ENCODE assay signal across 10 cellular contexts in genomic region chr18:23584019-23584970, GRCh38. TPM values are rescaled to one million over a fixed set of nuclear protein-coding genes. Genes with fewer than 3 reads are reported as not detected.
A peak's percentile ranks its signal among the peaks of the same experiment; 100 is the strongest.
DNase-seq lines count a peak whose midpoint lies in the region; ATAC-seq and TF ChIP-seq lines count a peak whose summit lies in the region.
"Had no signal": no experiment of that assay in that cellular context is flagged by ENCODE, and none has a peak within 500 bp of the region (broad histone marks: within the 10 kb centered on the region; RNA-seq: fewer than 3 reads in every experiment).

No MANE protein-coding gene starts in this region.

- H3K36me3 ChIP-seq in DOHH2 (ENCODE audit: control insufficient read depth, low read length) (peaks cover 15% of the 10 kb centered on the region), OCI-LY7 (ENCODE audit: insufficient read depth, low read length) (peaks cover 19% of the 10 kb centered on the region), endodermal cell (ENCODE audit: control insufficient read depth, insufficient read depth, low read length) (peaks cover 7% of the 10 kb centered on the region), spleen (peaks cover 0 to 22% (median 0%) of the 10 kb centered on the region in 6 donors)

- H3K4me2 ChIP-seq in DOHH2 (ENCODE audit: low read length) (peak overlapping the region; percentile 90; the same call in 1 of the 2 replicates), OCI-LY7 (ENCODE audit: low read length) (peak overlapping the region; percentile 26)

- peak overlapping the region; percentile 86 for H3K4me3 Mint-ChIP-seq in endodermal cell
- H3K4me3 Mint-ChIP-seq in osteocyte (ENCODE audit: unreplicated experiment) = peak overlapping the region; percentile 40

- peaks cover 21% of the 10 kb centered on the region for H3K4me1 ChIP-seq in DOHH2 (ENCODE audit: control insufficient read depth, low read length)
- peaks cover 25% of the 10 kb centered on the region for H3K4me1 ChIP-seq in OCI-LY7 (ENCODE audit: insufficient read depth, low read length, poor library complexity, severe bottlenecking)
- H3K4me1 ChIP-seq in endodermal cell (ENCODE audit: control insufficient read depth, insufficient read depth, low read length) = no peaks in the 10 kb centered on the region
- peaks cover 13 to 76% (median 48%) of the 10 kb centered on the region in 6 donors for H3K4me1 ChIP-seq in spleen

- peaks cover 22% of the 10 kb centered on the region for H3K4me1 Mint-ChIP-seq in endodermal cell
- peaks cover 25% of the 10 kb centered on the region for H3K4me1 Mint-ChIP-seq in osteocyte (ENCODE audit: unreplicated experiment)

- H3K9me2 ChIP-seq in DOHH2 (replicated peaks; ENCODE audit: control insufficient read depth, low read length) (no peaks in the 10 kb centered on the region), OCI-LY7 (ENCODE audit: insufficient read depth, low read length) (no peaks in the 10 kb centered on the region)

- DNase-seq in OCI-LY7 (ENCODE audit: low spot score) = no peak
- no peak for DNase-seq in endodermal cell
- DNase-seq in osteocyte (ENCODE audit: extremely low spot score, unreplicated experiment) = no peak
- no peak for DNase-seq in spleen
- DNase-seq: activated CD8-positive, alpha-beta memory T cell treated with anti-CD3 and anti-CD28 coated beads, Interleukin-2, amount 50 U/mL, for 48 hours; occipital lobe had no signal

- no peaks in the 10 kb centered on the region for H3F3A ChIP-seq in DOHH2 (ENCODE audit: control insufficient read depth, insufficient read depth)

- TF ChIP-seq POLR2A in spleen (IDR thresholded peaks at IDR 0.05) = no peak

- peaks cover 13% of the 10 kb centered on the region for H3K27me3 Mint-ChIP-seq in endodermal cell (ENCODE audit: insufficient read depth)
- no peaks in the 10 kb centered on the region for H3K27me3 Mint-ChIP-seq in osteocyte (ENCODE audit: unreplicated experiment)

- H3K36me3 Mint-ChIP-seq in endodermal cell (ENCODE audit: low read depth) (no peaks in the 10 kb centered on the region), osteocyte (ENCODE audit: unreplicated experiment) (no peaks in the 10 kb centered on the region)

- TF ChIP-seq CTCF in DOHH2 (IDR thresholded peaks at IDR 0.05; ENCODE audit: low read depth, low read length, poor library complexity, severe bottlenecking) = no peak
- no peak for TF ChIP-seq CTCF in OCI-LY7 (conservative IDR thresholded peaks at IDR 0.05; ENCODE audit: low read length)
- TF ChIP-seq CTCF in endodermal cell (conservative IDR thresholded peaks at IDR 0.05) = no peak
- no peak for TF ChIP-seq CTCF in osteocyte (IDR thresholded peaks at IDR 0.05)
- TF ChIP-seq CTCF in spleen (IDR thresholded peaks at IDR 0.05 in 8 of 11, conservative IDR thresholded peaks at IDR 0.05 in 3 of 11) = no peak

- H3K9me3 ChIP-seq in DOHH2 (ENCODE audit: control insufficient read depth, insufficient read depth, low read length) (no peaks in the 10 kb centered on the region), OCI-LY7 (ENCODE audit: low read length) (no peaks in the 10 kb centered on the region), endodermal cell (ENCODE audit: control insufficient read depth, low read length) (no peaks in the 10 kb centered on the region), spleen (no peaks in the 10 kb centered on the region)

- H3K27ac ChIP-seq in DOHH2 (ENCODE audit: low read depth, low read length) (no peak overlapping the region), OCI-LY7 (ENCODE audit: low read depth, low read length, poor library complexity, severe bottlenecking) (no peak overlapping the region), endodermal cell (ENCODE audit: low read depth, low read length) (peak overlapping the region; percentile 2), spleen (peak overlapping the region in 4 of 8 donors; percentile 97 to 100 (median 99))

- no TSS peak for BruUV-seq in OCI-LY7 (replicated peaks; lab: Mats Ljungman, UMichigan)

- no peak overlapping the region for H3K4me3 ChIP-seq in DOHH2 (ENCODE audit: low read length)
- H3K4me3 ChIP-seq in OCI-LY7 (ENCODE audit: low read depth, low read length, poor library complexity, severe bottlenecking) = no peak overlapping the region
- no peak overlapping the region for H3K4me3 ChIP-seq in endodermal cell (ENCODE audit: low read length)
- peak overlapping the region in 4 of 8 donors; percentile 64 to 96 (median 85) for H3K4me3 ChIP-seq in spleen

- H3K79me2 ChIP-seq in DOHH2 (ENCODE audit: control insufficient read depth, low read length) (peaks cover 65% of the 10 kb centered on the region), OCI-LY7 (ENCODE audit: insufficient read depth, low read depth, low read length) (peaks cover 25% of the 10 kb centered on the region; the same call in 1 of the 2 replicates)

- H3K27me3 ChIP-seq in DOHH2 (ENCODE audit: control insufficient read depth, low read length) (0 out of 2 replicates have a peak, but pooled peaks cover 5% of the 10 kb centered on the region), endodermal cell (ENCODE audit: control insufficient read depth, insufficient read depth, low read length, poor library complexity, severe bottlenecking) (no peaks in the 10 kb centered on the region), spleen (replicated peaks in 1 of 7) (no peaks in the 10 kb centered on the region)

- no peak overlapping the region for H3K9ac ChIP-seq in endodermal cell (ENCODE audit: extremely low read depth, low read length, poor library complexity, severe bottlenecking)

- no peak for ATAC-seq in HG02642 (IDR thresholded peaks at IDR 0.05; ENCODE audit: poor library complexity, unreplicated experiment)
- no peak for ATAC-seq in GM19463 (IDR thresholded peaks at IDR 0.05; ENCODE audit: unreplicated experiment)
- ATAC-seq in HG03196 (IDR thresholded peaks at IDR 0.05; ENCODE audit: unreplicated experiment) = no peak

- no peak overlapping the region for H3K27ac Mint-ChIP-seq in endodermal cell
- H3K27ac Mint-ChIP-seq in osteocyte (ENCODE audit: unreplicated experiment) = peak overlapping the region; percentile 8

- H3K9me3 Mint-ChIP-seq in endodermal cell = no peaks in the 10 kb centered on the region
- no peaks in the 10 kb centered on the region for H3K9me3 Mint-ChIP-seq in osteocyte (ENCODE audit: unreplicated experiment)

- CTCF ChIA-PET in OCI-LY7 (lab: Charles Lee; ENCODE audit: unreplicated experiment) = no interaction called here

- H4K20me1 ChIP-seq in DOHH2 (ENCODE audit: control insufficient read depth, insufficient read depth, low read depth, low read length) = no peaks in the 10 kb centered on the region; the same call in 1 of the 2 replicates
- H4K20me1 ChIP-seq in OCI-LY7 (ENCODE audit: insufficient read depth, low read length) = no peaks in the 10 kb centered on the region

- intact Hi-C loops in OCI-LY7 (cut with micrococcal nuclease; ENCODE audit: unreplicated experiment) = loop anchor here (10.0 kb wide), 1 partner anchor 159 kb away; no protein-coding TSS in a partner anchor
- intact Hi-C loops in spleen (cut with DNase I; ENCODE audit: low total_unique reads) = no loop called here

- no peak overlapping the region for H2AFZ ChIP-seq in OCI-LY7 (ENCODE audit: low read length)

- WGBS in endodermal cell (ENCODE audit: insufficient coverage in 1 of 2, insufficient read length in 1 of 2), 2 experiments = 85 to 95% methylated on average over 12 to 13 of the region's 13 CpGs
- WGBS in spleen, 5 donors = 88 to 94% (median 91%) methylated on average over 13 of the region's 13 CpGs

- POLR2A ChIA-PET in OCI-LY7 (lab: Charles Lee) = interaction anchor here (1.0 to 1.1 kb wide), 2 partner anchors 11 to 29 kb away, joined by 3 to 4 read pairs; no protein-coding TSS in a partner anchor

RNA-seq across cellular contexts. Expression of gene NPC1, which starts 2.0 kb away (rescaled TPM):
- total RNA-seq in OCI-LY7 (2014; rRNA removed; shearing (Covaris generic)) = 22.3 and 26.0 TPM in 2 replicates
- total RNA-seq in OCI-LY7 (2022) = 38.9 and 40.7 TPM in 2 replicates
- total RNA-seq in endodermal cell = 10 to 100 TPM; 43.6 to 44.9 TPM
- polyA plus RNA-seq in endodermal cell (2013, experiment 1 of 2) = 38.5 TPM
- polyA plus RNA-seq in endodermal cell (2013, experiment 2 of 2) = 37.9 TPM
- 36.5 and 40.1 TPM in 2 replicates for total RNA-seq in osteocyte
- 10 to 100 TPM; 47.2 to 84.2 (median 68.9) TPM for total RNA-seq in spleen
- 10 to 100 TPM in 2 of 3 donors, 1 to 10 TPM in 1; 8.1 to 13.3 (median 11.2) TPM for polyA plus RNA-seq in spleen
